ENCODE assay signal across 1 cellular context in genomic region chr21:45525910-45526306, GRCh38.
TF ChIP-seq lines count a peak whose summit lies in the region.

No MANE protein-coding gene starts in this region.

TF ChIP-seq in SK-N-SH treated with all-trans-retinoic acid at 6 μM for 48 hours, 23 proteins besides CTCF, POLR2A, EP300 and RAD21 (continued from another document):
- TF ChIP-seq POU6F1 (CRISPR knock-in tag; IDR thresholded peaks at IDR 0.05; ENCODE audit: borderline replicate concordance, low read depth), result no peak
